8 cellular contexts compared by ENCODE assay signal in genomic region chr2:132268533-132269518, GRCh38.
DNase-seq lines count a peak whose midpoint lies in the region; TF ChIP-seq lines count a peak whose summit lies in the region.
"Not testable (repeated sequence)": the region's sequence is repeated elsewhere in the genome, so short reads cannot be mapped to it uniquely, and the experiment has no call there.

No MANE protein-coding gene starts in this region.

- not testable (repeated sequence) for H3K56ac ChIP-seq in H9 (ENCODE audit: insufficient read length, low read depth, low read length)

- not testable (repeated sequence) for H3K23ac ChIP-seq in H9 (ENCODE audit: insufficient read length, low read depth, low read length)

- not testable (repeated sequence) for H4K91ac ChIP-seq in H9 (ENCODE audit: insufficient read length, low read depth, low read length)

- H4K20me1 ChIP-seq in BLaER1 treated with 17β-estradiol and CSF1 and Interleukin-3, amounts not matched to agents 10 nM and 100 nM; H9 (ENCODE audit: control insufficient read depth, insufficient read depth, insufficient read length): not testable (repeated sequence)

- not testable (repeated sequence) for H2BK15ac ChIP-seq in H9 (ENCODE audit: low read depth, low read length)

- peak overlapping the region; percentile 62 to 90 (median 79); a peak in 21 of 22 replicates for H3K4me2 ChIP-seq in BLaER1 treated with 17β-estradiol and CSF1 and Interleukin-3, amounts not matched to agents 10 nM and 100 nM
- not testable (repeated sequence) for H3K4me2 ChIP-seq in H9 (ENCODE audit: insufficient read depth, insufficient read length, low read length)

- peak overlapping the region in 1 of 3 experiments; percentile 83; a peak in 4 of 7 replicates for H3K27ac Mint-ChIP-seq in H9
- H3K27ac Mint-ChIP-seq in nephron: not testable (repeated sequence)

- H2AFZ ChIP-seq in H9 (ENCODE audit: low read length): not testable (repeated sequence)

- H3K36me3 ChIP-seq in BLaER1 treated with 17β-estradiol and CSF1 and Interleukin-3, amounts not matched to agents 10 nM and 100 nM; Peyer's patch; right atrium auricular region: not testable (repeated sequence)

- not testable (repeated sequence) for H2BK20ac ChIP-seq in H9 (ENCODE audit: low read depth, low read length, poor library complexity, severe bottlenecking)

- not testable (repeated sequence) for H2BK5ac ChIP-seq in H9 (ENCODE audit: insufficient read length, low read length)

- H3K27ac ChIP-seq in BLaER1 treated with 17β-estradiol and CSF1 and Interleukin-3, amounts not matched to agents 10 nM and 100 nM: peak overlapping the region in 10 of 11 experiments; percentile 55 to 82 (median 78); a peak in 18 of 22 replicates
- not testable (repeated sequence) for H3K27ac ChIP-seq in H9 (ENCODE audit: insufficient read length, low read depth, low read length); Peyer's patch; right atrium auricular region

- not testable (repeated sequence) for H3K9me3 Mint-ChIP-seq in H9, nephron

- H3K23me2 ChIP-seq in H9 (ENCODE audit: insufficient read length, low read depth, low read length, poor library complexity, severe bottlenecking): not testable (repeated sequence)

- H3K18ac ChIP-seq in H9 (ENCODE audit: insufficient read length, low read depth, low read length): not testable (repeated sequence)

- not testable (repeated sequence) for H3K4me3 Mint-ChIP-seq in H9
- peak overlapping the region in 2 of 3 experiments; percentile 36 to 75 for H3K4me3 Mint-ChIP-seq in nephron

- DNase-seq in H9 (peak; percentile 95), Peyer's patch (peak in 2 of 3 donors; percentile 63 to 75), activated T-cell treated with anti-CD3 and anti-CD28 coated beads for 1 hour (ENCODE audit: low read depth) (peak; percentile 13), cerebellar cortex (ENCODE audit: low spot score) (peak; percentile 1), right atrium auricular region (ENCODE audit: low spot score) (peak; percentile 55)
- peak in 2 of 3 donors; percentile 17 to 42 for DNase-seq in stimulated activated CD4-positive, alpha-beta T cell treated with anti-CD3 and anti-CD28 coated beads, TNF-alpha, amount 100 ng/mL, for 48 hours (ENCODE audit: low read depth in 3 of 3)

- not testable (repeated sequence) for H3K9me3 ChIP-seq in BLaER1 treated with 17β-estradiol and CSF1 and Interleukin-3, amounts not matched to agents 10 nM and 100 nM (replicated peaks in 1 of 11); H9 (ENCODE audit: control insufficient read depth, low read depth, low read length); Peyer's patch; right atrium auricular region

- H3K4ac ChIP-seq in H9 (ENCODE audit: low read depth, low read length): not testable (repeated sequence)

- H2BK12ac ChIP-seq in H9 (ENCODE audit: insufficient read length, low read depth, low read length): not testable (repeated sequence)

- H4K5ac ChIP-seq in H9 (ENCODE audit: insufficient read length, low read depth, low read length): not testable (repeated sequence)

- TF ChIP-seq CTCF in H9 (conservative IDR thresholded peaks at IDR 0.05): peak; percentile 78
- TF ChIP-seq CTCF in Peyer's patch (IDR thresholded peaks at IDR 0.05): peak in 4 of 6 experiments; percentile 32 to 76 (median 71)
- TF ChIP-seq CTCF in right atrium auricular region (IDR thresholded peaks at IDR 0.05): peak; percentile 38 to 63
- TF ChIP-seq CTCF in nephron (IDR thresholded peaks at IDR 0.05; ENCODE audit: unreplicated experiment in 3 of 3): peak; percentile 63 to 65 (median 64)

- H2BK120ac ChIP-seq in H9 (ENCODE audit: low read depth, low read length, poor library complexity, severe bottlenecking): peak overlapping the region; percentile 19

- H3K4me1 Mint-ChIP-seq in H9, nephron: not testable (repeated sequence)

- H3K36me3 Mint-ChIP-seq in H9 (ENCODE audit: insufficient read depth in 1 of 3, low read depth in 3 of 3); nephron (ENCODE audit: low read depth): not testable (repeated sequence)

- H3K79me1 ChIP-seq in H9 (ENCODE audit: insufficient read depth, low read depth, low read length, poor library complexity, severe bottlenecking): not testable (repeated sequence)

- H3K14ac ChIP-seq in H9 (ENCODE audit: insufficient read depth, low read length): not testable (repeated sequence)

- H3K79me2 ChIP-seq in H9 (ENCODE audit: insufficient read depth, low read length): not testable (repeated sequence)

- WGBS in H9 (ENCODE audit: extremely low coverage, insufficient read length, low lambda C conversion rate): no CpG with 5 or more reads among the region's 31 CpGs

- H3K27me3 Mint-ChIP-seq in H9 (ENCODE audit: low read depth); nephron (ENCODE audit: low read depth): not testable (repeated sequence)

- not testable (repeated sequence) for H2AK5ac ChIP-seq in H9 (ENCODE audit: insufficient read length, low read length)

- H3K4me1 ChIP-seq in BLaER1 treated with 17β-estradiol and CSF1 and Interleukin-3, amounts not matched to agents 10 nM and 100 nM: peaks cover 9 to 24% (median 15%) of the 10 kb centered on the region in 10 experiments
- H3K4me1 ChIP-seq in H9 (ENCODE audit: insufficient read depth, low read length); Peyer's patch: not testable (repeated sequence)
- peaks cover 0 to 14% of the 10 kb centered on the region in 2 donors for H3K4me1 ChIP-seq in right atrium auricular region

- peak overlapping the region; percentile 45 to 75 (median 72); a peak in 19 of 22 replicates for H3K9ac ChIP-seq in BLaER1 treated with 17β-estradiol and CSF1 and Interleukin-3, amounts not matched to agents 10 nM and 100 nM
- H3K9ac ChIP-seq in H9 (ENCODE audit: extremely low read depth, insufficient read length, low read length): not testable (repeated sequence)

- H4K8ac ChIP-seq in H9 (replicated peaks; ENCODE audit: insufficient read length, low read depth, low read length): not testable (repeated sequence)

- not testable (repeated sequence) for TF ChIP-seq POLR2A in Peyer's patch (IDR thresholded peaks at IDR 0.05)

- peak overlapping the region in 9 of 10 experiments; percentile 38 to 63 (median 49); a peak in 11 of 20 replicates for H3K4me3 ChIP-seq in BLaER1 treated with 17β-estradiol and CSF1 and Interleukin-3, amounts not matched to agents 10 nM and 100 nM
- H3K4me3 ChIP-seq in Peyer's patch (peak overlapping the region in 2 of 4 donors; percentile 0 to 31), right atrium auricular region (peak overlapping the region; percentile 6 to 41)

- H3K27me3 ChIP-seq in BLaER1 treated with 17β-estradiol and CSF1 and Interleukin-3, amounts not matched to agents 10 nM and 100 nM; H9 (ENCODE audit: insufficient read depth, low read length); Peyer's patch; right atrium auricular region: not testable (repeated sequence)

- not testable (repeated sequence) for H3T11ph ChIP-seq in H9 (ENCODE audit: low read length)

Comparison
In these comparisons a context has a peak if more than half of its experiments do, and no peak if none do; other contexts are left out.
1. DNase-seq: peak in every context shown above with its lines; median percentile 95 in H9; 69 in Peyer's patch; 55 in right atrium auricular region; 30 in stimulated activated CD4-positive, alpha-beta T cell treated with anti-CD3 and anti-CD28 coated beads, TNF-alpha, amount 100 ng/mL, for 48 hours; 13 in activated T-cell treated with anti-CD3 and anti-CD28 coated beads for 1 hour; 1 in cerebellar cortex.